ENCODE assay signal across 13 cellular contexts in genomic region chr16:4385789-4386451, GRCh38. TPM values are rescaled to one million over a fixed set of nuclear protein-coding genes. Genes with fewer than 3 reads are reported as not detected.
A peak's percentile ranks its signal among the peaks of the same experiment; 100 is the strongest.
DNase-seq lines count a peak whose midpoint lies in the region; ATAC-seq and TF ChIP-seq lines count a peak whose summit lies in the region.
"Had no signal": no experiment of that assay in that cellular context is flagged by ENCODE, and none has a peak within 500 bp of the region (broad histone marks: within the 10 kb centered on the region; RNA-seq: fewer than 3 reads in every experiment).

No MANE protein-coding gene starts in this region.

- H3K9me3 Mint-ChIP-seq in endodermal cell: no peaks in the 10 kb centered on the region
- H3K9me3 Mint-ChIP-seq in nephron: no peaks in the 10 kb centered on the region
- H3K9me3 Mint-ChIP-seq: naive thymus-derived CD4-positive, alpha-beta T cell had no signal

- H3K27ac Mint-ChIP-seq in endodermal cell (peak overlapping the region; percentile 30), nephron (peak overlapping the region; percentile 60 to 73 (median 67))

- no peak for TF ChIP-seq POLR2A in heart left ventricle (IDR thresholded peaks at IDR 0.05)

- no peaks in the 10 kb centered on the region for H3K27me3 Mint-ChIP-seq in endodermal cell (ENCODE audit: insufficient read depth)
- H3K27me3 Mint-ChIP-seq in nephron (ENCODE audit: low read depth): no peaks in the 10 kb centered on the region
- H3K27me3 Mint-ChIP-seq: naive thymus-derived CD4-positive, alpha-beta T cell had no signal

- WGBS in heart left ventricle, 4 donors: 79 to 84% (median 82%) methylated on average over 9 to 11 of the region's 11 CpGs
- WGBS in endodermal cell (ENCODE audit: insufficient coverage in 1 of 2, insufficient read length in 1 of 2), 2 experiments: 90 to 95% methylated on average over 6 to 11 of the region's 11 CpGs

- DNase-seq in heart left ventricle: no peak
- no peak for DNase-seq in cardiac septum (ENCODE audit: low spot score)
- peak; percentile 33 for DNase-seq in endodermal cell
- no peak for DNase-seq in upper lobe of right lung
- DNase-seq in stimulated activated CD4-positive, alpha-beta T cell treated with anti-CD3 and anti-CD28 coated beads, Interleukin-2, amount 100 ng/mL, for 48 hours: no peak
- DNase-seq in ureter (ENCODE audit: low spot score): no peak
- DNase-seq in HEK293T (ENCODE audit: extremely low spot score): no peak
- DNase-seq: activated naive CD4-positive, alpha-beta T cell treated with Interleukin-2 at 50 U/mL for 16 hours; NCI-H1436 treated with DMSO at 0.1 percent for 48 hours; NCI-H526; RPMI8226 had no signal

- H3K36me3 ChIP-seq in heart left ventricle: peaks cover 0 to 98% (median 26%) of the 10 kb centered on the region in 9 donors
- no peaks in the 10 kb centered on the region for H3K36me3 ChIP-seq in endodermal cell (ENCODE audit: control insufficient read depth, insufficient read depth, low read length)
- peaks cover 50% of the 10 kb centered on the region for H3K36me3 ChIP-seq in upper lobe of right lung

- H3K4me1 Mint-ChIP-seq in endodermal cell (peaks cover 6% of the 10 kb centered on the region), nephron (peaks cover 31% of the 10 kb centered on the region)

- intact Hi-C loops in heart left ventricle (cut with DNase I): no loop called here
- intact Hi-C loops in cardiac septum (cut with DNase I): no loop called here
- intact Hi-C loops in upper lobe of right lung (cut with DNase I): no loop called here

- H3K9me3 ChIP-seq in heart left ventricle (no peaks in the 10 kb centered on the region), endodermal cell (ENCODE audit: control insufficient read depth, low read length) (no peaks in the 10 kb centered on the region), upper lobe of right lung (no peaks in the 10 kb centered on the region)

- H3K27me3 ChIP-seq in heart left ventricle (no peaks in the 10 kb centered on the region), endodermal cell (ENCODE audit: control insufficient read depth, insufficient read depth, low read length, poor library complexity, severe bottlenecking) (no peaks in the 10 kb centered on the region), upper lobe of right lung (no peaks in the 10 kb centered on the region)

- no peak for TF ChIP-seq CTCF in heart left ventricle (IDR thresholded peaks at IDR 0.05)
- TF ChIP-seq CTCF in endodermal cell (conservative IDR thresholded peaks at IDR 0.05): no peak
- no peak for TF ChIP-seq CTCF in nephron (IDR thresholded peaks at IDR 0.05; ENCODE audit: unreplicated experiment in 3 of 3)
- TF ChIP-seq CTCF in upper lobe of right lung (IDR thresholded peaks at IDR 0.05): no peak

- H3K4me1 ChIP-seq in heart left ventricle: peaks cover 0 to 58% (median 20%) of the 10 kb centered on the region in 12 donors
- H3K4me1 ChIP-seq in endodermal cell (ENCODE audit: control insufficient read depth, insufficient read depth, low read length): no peaks in the 10 kb centered on the region
- peaks cover 8% of the 10 kb centered on the region for H3K4me1 ChIP-seq in upper lobe of right lung

- H3K27ac ChIP-seq in heart left ventricle (peak overlapping the region in 8 of 12 donors; percentile 11 to 85 (median 57)), endodermal cell (ENCODE audit: low read depth, low read length) (no peak overlapping the region), upper lobe of right lung (peak overlapping the region; percentile 26)

- no peak overlapping the region for H3K4me3 ChIP-seq in heart left ventricle
- no peak overlapping the region for H3K4me3 ChIP-seq in endodermal cell (ENCODE audit: low read length)
- no peak overlapping the region for H3K4me3 ChIP-seq in upper lobe of right lung

- H3K4me3 Mint-ChIP-seq in endodermal cell: no peak overlapping the region
- no peak overlapping the region for H3K4me3 Mint-ChIP-seq in nephron

- CTCF ChIA-PET in HEK293T (lab: Yijun Ruan, JAX): no interaction called here

- POLR2A ChIA-PET in HEK293T (lab: Yijun Ruan, JAX): no interaction called here

- ATAC-seq in heart left ventricle (no peak), upper lobe of right lung (no peak)
- ATAC-seq: naive thymus-derived CD4-positive, alpha-beta T cell had no signal

- H3K9ac ChIP-seq in endodermal cell (ENCODE audit: extremely low read depth, low read length, poor library complexity, severe bottlenecking): no peak overlapping the region

- H3K36me3 Mint-ChIP-seq in endodermal cell (ENCODE audit: low read depth): no peaks in the 10 kb centered on the region
- peaks cover 6% of the 10 kb centered on the region for H3K36me3 Mint-ChIP-seq in nephron (ENCODE audit: low read depth)

TF ChIP-seq in HEK293T, 16 proteins besides CTCF, POLR2A, EP300 and RAD21:
- TF ChIP-seq PKNOX1 (IDR thresholded peaks at IDR 0.05) (no peak), TARDBP (IDR thresholded peaks at IDR 0.05) (no peak), LEF1 (IDR thresholded peaks at IDR 0.05; ENCODE audit: borderline replicate concordance) (no peak), FOXK2 (IDR thresholded peaks at IDR 0.05) (no peak)

RNA-seq across cellular contexts. Expression of gene VASN, which starts 14.3 kb away (rescaled TPM):
- total RNA-seq in heart left ventricle: 10 to 100 TPM in 3 of 9 donors, 1 to 10 TPM in 6; 3.8 to 20.0 (median 6.2) TPM
- 10 to 100 TPM in 1 of 2 donors, 1 to 10 TPM in 1; 6.1 to 14.9 TPM for polyA plus RNA-seq in heart left ventricle
- total RNA-seq in cardiac septum: 6.3 TPM
- total RNA-seq in endodermal cell: 10 to 100 TPM; 10.4 to 12.1 TPM
- polyA plus RNA-seq in endodermal cell (2013, experiment 1 of 2): 11.5 TPM
- 11.6 TPM for polyA plus RNA-seq in endodermal cell (2013, experiment 2 of 2)
- 20.3 TPM for total RNA-seq in upper lobe of right lung
- total RNA-seq in ureter: 13.4 TPM

RNA-seq across cellular contexts. Expression of gene CORO7, which starts 30.5 kb away (rescaled TPM):
- total RNA-seq in heart left ventricle (10 to 100 TPM in 5 of 9 donors, 1 to 10 TPM in 4; 7.2 to 39.7 (median 10.1) TPM), cardiac septum (11.9 TPM), endodermal cell (10 to 100 TPM; 32.5 to 37.5 TPM), upper lobe of right lung (52.4 TPM), ureter (43.8 TPM)
- 10 to 100 TPM in 1 of 2 donors, 1 to 10 TPM in 1; 9.7 to 12.8 TPM for polyA plus RNA-seq in heart left ventricle
- polyA plus RNA-seq in endodermal cell (2013, experiment 1 of 2): 17.2 TPM
- 18.4 TPM for polyA plus RNA-seq in endodermal cell (2013, experiment 2 of 2)

RNA-seq across cellular contexts. Expression of gene PAM16, which starts 34.8 kb away (rescaled TPM):
- total RNA-seq in heart left ventricle (10 to 100 TPM; 32.7 to 96.9 (median 60.9) TPM), cardiac septum (43.3 TPM), endodermal cell (10 to 100 TPM; 57.7 to 66.2 TPM), upper lobe of right lung (41.2 TPM), ureter (58.6 TPM)
- polyA plus RNA-seq in heart left ventricle: 100 to 1,000 TPM; 109 to 210 TPM
- polyA plus RNA-seq in endodermal cell (2013, experiment 1 of 2): 57.2 TPM
- 62.4 TPM for polyA plus RNA-seq in endodermal cell (2013, experiment 2 of 2)

RNA-seq across cellular contexts. Expression of gene DNAJA3, which starts 39.7 kb away (rescaled TPM):
- total RNA-seq in heart left ventricle: 10 to 100 TPM; 47.5 to 88.4 (median 59.7) TPM
- polyA plus RNA-seq in heart left ventricle: 10 to 100 TPM; 47.4 to 81.8 TPM
- total RNA-seq in cardiac septum: 50.7 TPM
- 10 to 100 TPM; 37.4 to 38.5 TPM for total RNA-seq in endodermal cell
- 33.2 TPM for polyA plus RNA-seq in endodermal cell (2013, experiment 1 of 2)
- polyA plus RNA-seq in endodermal cell (2013, experiment 2 of 2): 35.2 TPM
- 36.1 TPM for total RNA-seq in upper lobe of right lung
- total RNA-seq in ureter: 73.1 TPM
